ENCODE assay signal across 20 cellular contexts in genomic region chr2:164028764-164029534, GRCh38.
A peak's percentile ranks its signal among the peaks of the same experiment; 100 is the strongest.
DNase-seq lines count a peak whose midpoint lies in the region; ATAC-seq and TF ChIP-seq lines count a peak whose summit lies in the region.
"Had no signal": no experiment of that assay in that cellular context is flagged by ENCODE, and none has a peak within 500 bp of the region (broad histone marks: within the 10 kb centered on the region; RNA-seq: fewer than 3 reads in every experiment).

No MANE protein-coding gene starts in this region.

- H4K91ac ChIP-seq in trophoblast cell (ENCODE audit: low read depth, low read length), result no peak overlapping the region

- no peak for TF ChIP-seq CTCF in fibroblast of lung (conservative IDR thresholded peaks at IDR 0.05 in 1 of 2, IDR thresholded peaks at IDR 0.05 in 1 of 2; ENCODE audit: low read depth in 1 of 2, low read length in 2 of 2)

- no peak overlapping the region for H4K8ac ChIP-seq in trophoblast cell (ENCODE audit: low read depth, low read length)

- H3K27ac ChIP-seq in fibroblast of lung (ENCODE audit: insufficient read depth, low read length) (no peak overlapping the region), trophoblast cell (ENCODE audit: low read depth, low read length) (no peak overlapping the region)
- H3K27ac ChIP-seq: BLaER1, dorsolateral prefrontal cortex, HL-60, skin epidermis had no signal

- H2BK120ac ChIP-seq in trophoblast cell (ENCODE audit: insufficient read depth, low read length, poor library complexity), result no peak overlapping the region

- H3K4ac ChIP-seq in trophoblast cell (ENCODE audit: low read depth, low read length), result no peak overlapping the region

- no peak overlapping the region for H3K4me2 ChIP-seq in fibroblast of lung (ENCODE audit: extremely low read depth, insufficient read depth, low read length)
- no peak overlapping the region for H3K4me2 ChIP-seq in trophoblast cell (ENCODE audit: low read length)
- H3K4me2 ChIP-seq: BLaER1 had no signal

- H3K23ac ChIP-seq in trophoblast cell (ENCODE audit: low read length), result no peak overlapping the region

- no peak overlapping the region for H3K18ac ChIP-seq in trophoblast cell (ENCODE audit: low read length)

- H3K36me3 ChIP-seq in fibroblast of lung (ENCODE audit: control insufficient read depth, insufficient read depth, low read length) (no peaks in the 10 kb centered on the region), trophoblast cell (ENCODE audit: control insufficient read depth in 1 of 2, insufficient read depth in 2 of 2, low read length in 2 of 2) (no peaks in the 10 kb centered on the region)
- H3K36me3 ChIP-seq: BLaER1 had no signal

- no peak overlapping the region for H3K4me3 ChIP-seq in fibroblast of lung (replicated peaks in 1 of 4; ENCODE audit: control extremely low read depth in 1 of 4, insufficient read depth in 1 of 4, low read depth in 3 of 4, low read length in 4 of 4)
- no peak overlapping the region for H3K4me3 ChIP-seq in trophoblast cell (ENCODE audit: low read depth, low read length)
- H3K4me3 ChIP-seq: BLaER1, dorsolateral prefrontal cortex, skin epidermis had no signal

- H3K27me3 ChIP-seq in fibroblast of lung (ENCODE audit: control insufficient read depth, insufficient read depth, low read length) (no peaks in the 10 kb centered on the region), trophoblast cell (ENCODE audit: insufficient read depth, low read length) (no peaks in the 10 kb centered on the region)
- H3K27me3 ChIP-seq: BLaER1, dorsolateral prefrontal cortex had no signal

- no peak overlapping the region for H3K14ac ChIP-seq in trophoblast cell (ENCODE audit: low read length)

- H3K79me2 ChIP-seq in fibroblast of lung (ENCODE audit: control insufficient read depth, insufficient read depth, low read length) (no peaks in the 10 kb centered on the region), trophoblast cell (ENCODE audit: control insufficient read depth, insufficient read depth, low read length, poor library complexity) (no peaks in the 10 kb centered on the region)

- H2AK5ac ChIP-seq in trophoblast cell (ENCODE audit: low read length), result no peak overlapping the region

- no peak overlapping the region for H4K12ac ChIP-seq in trophoblast cell (ENCODE audit: low read depth, low read length)

- no peaks in the 10 kb centered on the region for H3K79me1 ChIP-seq in trophoblast cell (ENCODE audit: low read length)

- no CpG with 5 or more reads among the region's 7 CpGs for WGBS in trophoblast cell (ENCODE audit: extremely low coverage, insufficient coverage, insufficient read length)

- no peak overlapping the region for H2BK5ac ChIP-seq in trophoblast cell (ENCODE audit: low read depth, low read length, poor library complexity)

- H3K9me3 ChIP-seq in fibroblast of lung (ENCODE audit: control insufficient read depth, insufficient read depth, low read depth, low read length) (no peaks in the 10 kb centered on the region), trophoblast cell (ENCODE audit: insufficient read depth, low read depth, low read length) (no peaks in the 10 kb centered on the region)
- H3K9me3 ChIP-seq: BLaER1 had no signal

- no peak overlapping the region for H3K9ac ChIP-seq in fibroblast of lung (ENCODE audit: insufficient read depth, low read length)
- no peak overlapping the region for H3K9ac ChIP-seq in trophoblast cell (ENCODE audit: low read length)
- H3K9ac ChIP-seq: BLaER1 had no signal

- ATAC-seq in HG03439 (IDR thresholded peaks at IDR 0.05; ENCODE audit: unreplicated experiment) (no peak), GM19452 (IDR thresholded peaks at IDR 0.05; ENCODE audit: unreplicated experiment) (no peak)
- ATAC-seq: activated T-helper 17 cell treated with anti-CD3 and anti-CD28 coated beads, Interleukin-2, amount 50 U/mL, for 72 hours; PC-3; stimulated activated naive B cell treated with anti-CD40 and anti-IgM and Interleukin-4, amounts not matched to agents 10 μg/mL and 1 μg/mL and 100 μg/mL, for 72 hours had no signal

- DNase-seq in EH (ENCODE audit: low read depth) (peak; percentile 61), NCI-H226 (peak; percentile 72), fibroblast of lung (ENCODE audit: low read depth in 2 of 2) (peak; percentile 8 to 83), trophoblast cell (peak; percentile 1 to 74), anterior cingulate cortex (lab: John Stamatoyannopoulos, UW) (no peak)
- no peak for DNase-seq in activated CD4-positive, alpha-beta T cell treated with anti-CD3 and anti-CD28 coated beads for 48 hours
- DNase-seq: activated CD4-positive, alpha-beta memory T cell treated with anti-CD3 and anti-CD28 coated beads, Interleukin-2, amount 10 ng/mL, durations not matched to agents 7 days and 5 days; DMS79; dorsolateral prefrontal cortex; foreskin fibroblast; NCI-H2029 treated with DMSO at 0.1 percent for 48 hours; NCI-H526 treated with DMSO at 0.1 percent for 48 hours; PC-3; stimulated activated naive B cell treated with anti-CD40 and anti-IgM and Interleukin-4, amounts not matched to agents 10 μg/mL and 1 μg/mL and 100 μg/mL, for 72 hours had no signal

- H4K20me1 ChIP-seq in fibroblast of lung (ENCODE audit: control insufficient read depth, extremely low read depth, insufficient read depth, low read length), result no peaks in the 10 kb centered on the region
- H4K20me1 ChIP-seq: BLaER1 had no signal

- H3K4me1 ChIP-seq in fibroblast of lung (ENCODE audit: control insufficient read depth, extremely low read depth, insufficient read depth, low read length), result no peaks in the 10 kb centered on the region
- H3K4me1 ChIP-seq in trophoblast cell (ENCODE audit: control insufficient read depth in 1 of 2, insufficient read depth in 2 of 2, low read length in 2 of 2), result no peaks in the 10 kb centered on the region

- H2BK12ac ChIP-seq in trophoblast cell (ENCODE audit: low read length), result no peak overlapping the region

- H2AFZ ChIP-seq in fibroblast of lung (ENCODE audit: low read length) (no peak overlapping the region), trophoblast cell (ENCODE audit: insufficient read depth, low read length, poor library complexity) (no peak overlapping the region)

Comparison
In these comparisons a context has a peak if more than half of its experiments do, and no peak if none do; other contexts are left out.
1. DNase-seq: peak in EH (single experiment), NCI-H226 (single experiment), fibroblast of lung (2 of 2) and trophoblast cell (2 of 2); none in activated CD4-positive, alpha-beta T cell treated with anti-CD3 and anti-CD28 coated beads for 48 hours (single experiment) and anterior cingulate cortex (0 of 58).